ENCODE assay signal across 9 cellular contexts in the genomic region with DNA sequence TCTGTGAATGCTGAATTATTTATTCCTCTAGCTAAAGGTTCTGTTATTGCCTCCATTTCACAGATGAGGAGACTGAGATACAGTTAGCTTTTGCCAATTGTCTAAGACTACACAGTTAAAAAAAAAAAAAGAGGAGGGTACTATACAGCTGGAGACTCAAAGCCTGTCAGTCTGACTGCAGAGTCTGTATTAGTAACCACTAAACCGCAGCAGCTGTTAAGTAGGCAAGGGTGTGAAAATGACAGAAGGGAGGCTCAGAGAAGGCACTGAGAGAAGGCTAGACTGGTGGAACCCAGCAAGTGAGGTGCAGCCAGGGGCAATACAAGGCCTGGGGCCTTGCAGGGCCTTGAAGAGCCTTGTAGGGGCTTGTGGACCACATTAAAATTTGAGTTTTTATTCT.
DNase-seq lines count a peak whose midpoint lies in the region; ATAC-seq and FAIRE-seq lines count a peak whose summit lies in the region.
"Had no signal": no experiment of that assay in that cellular context is flagged by ENCODE, and none has a peak within 500 bp of the region (broad histone marks: within the 10 kb centered on the region; RNA-seq: fewer than 3 reads in every experiment).

No MANE protein-coding gene starts in this region.

- POLR2A ChIA-PET in activated CD8-positive, alpha-beta T cell treated with anti-CD3 and anti-CD28 coated beads, Interleukin-2, amount 10 ng/mL, durations not matched to agents 7 days and 5 days (lab: Charles Lee) = no interaction called here

- no peak overlapping the region for H3K4me3 Mint-ChIP-seq in activated CD8-positive, alpha-beta T cell treated with anti-CD3 and anti-CD28 coated beads, Interleukin-2, amount 10 ng/mL, durations not matched to agents 7 days and 5 days

- H3K27me3 Mint-ChIP-seq in activated CD8-positive, alpha-beta T cell treated with anti-CD3 and anti-CD28 coated beads, Interleukin-2, amount 10 ng/mL, durations not matched to agents 7 days and 5 days (ENCODE audit: low read depth) = peaks cover 3% of the 10 kb centered on the region

- FAIRE-seq in frontal cortex (lab: Jason Lieb, UNC) = no peak
- FAIRE-seq: G401.6 had no signal

- no peaks in the 10 kb centered on the region for H3K9me3 Mint-ChIP-seq in activated CD8-positive, alpha-beta T cell treated with anti-CD3 and anti-CD28 coated beads, Interleukin-2, amount 10 ng/mL, durations not matched to agents 7 days and 5 days (ENCODE audit: insufficient read depth)

- peaks cover 13% of the 10 kb centered on the region for H3K4me1 Mint-ChIP-seq in activated CD8-positive, alpha-beta T cell treated with anti-CD3 and anti-CD28 coated beads, Interleukin-2, amount 10 ng/mL, durations not matched to agents 7 days and 5 days (ENCODE audit: low read depth)

- CTCF ChIA-PET in activated CD8-positive, alpha-beta T cell treated with anti-CD3 and anti-CD28 coated beads, Interleukin-2, amount 10 ng/mL, durations not matched to agents 7 days and 5 days (lab: Charles Lee) = no interaction called here

- ATAC-seq in HG03064 (IDR thresholded peaks at IDR 0.05; ENCODE audit: low read depth, unreplicated experiment) = peak; percentile 91
- ATAC-seq in activated CD8-positive, alpha-beta T cell treated with anti-CD3 and anti-CD28 coated beads, Interleukin-2, amount 10 ng/mL, durations not matched to agents 7 days and 5 days = peak; percentile 86

- DNase-seq in stimulated activated CD4-positive, alpha-beta T cell treated with anti-CD3 and anti-CD28 coated beads, Interleukin-15, amount 100 ng/mL, for 24 hours = peak; percentile 20
- no peak for DNase-seq in stimulated activated CD4-positive, alpha-beta T cell treated with anti-CD3 and anti-CD28 coated beads, Interleukin-2, amount 100 ng/mL, for 24 hours
- DNase-seq in activated CD8-positive, alpha-beta T cell treated with anti-CD3 and anti-CD28 coated beads, Interleukin-2, amount 10 ng/mL, durations not matched to agents 7 days and 5 days = peak; percentile 59
- no peak for DNase-seq in DMS53 (lab: John Stamatoyannopoulos, UW)
- no peak for DNase-seq in frontal cortex (ENCODE audit: low spot score in 2 of 2)
- DNase-seq in NCI-H2227 (lab: John Stamatoyannopoulos, UW; ENCODE audit: unreplicated experiment) = no peak
- DNase-seq in DMS153 (lab: John Stamatoyannopoulos, UW) = no peak

- H3K36me3 Mint-ChIP-seq in activated CD8-positive, alpha-beta T cell treated with anti-CD3 and anti-CD28 coated beads, Interleukin-2, amount 10 ng/mL, durations not matched to agents 7 days and 5 days (ENCODE audit: low read depth) = no peaks in the 10 kb centered on the region

- no peak overlapping the region for H3K27ac Mint-ChIP-seq in activated CD8-positive, alpha-beta T cell treated with anti-CD3 and anti-CD28 coated beads, Interleukin-2, amount 10 ng/mL, durations not matched to agents 7 days and 5 days

Comparison
In these comparisons a context has a peak if more than half of its experiments do, and no peak if none do; other contexts are left out.
1. DNase-seq: peak in stimulated activated CD4-positive, alpha-beta T cell treated with anti-CD3 and anti-CD28 coated beads, Interleukin-15, amount 100 ng/mL, for 24 hours (single experiment) and activated CD8-positive, alpha-beta T cell treated with anti-CD3 and anti-CD28 coated beads, Interleukin-2, amount 10 ng/mL, durations not matched to agents 7 days and 5 days (single experiment); none in stimulated activated CD4-positive, alpha-beta T cell treated with anti-CD3 and anti-CD28 coated beads, Interleukin-2, amount 100 ng/mL, for 24 hours (0 of 2), DMS53 (single experiment), frontal cortex (0 of 2), NCI-H2227 (single experiment) and DMS153 (single experiment).